In genomic region chr10:113590581-113590980, GRCh38 we compare ENCODE assay signal across 17 cellular contexts. TPM values are rescaled to one million over a fixed set of nuclear protein-coding genes. Genes with fewer than 3 reads are reported as not detected.
A peak's percentile ranks its signal among the peaks of the same experiment; 100 is the strongest.
DNase-seq lines count a peak whose midpoint lies in the region; ATAC-seq and TF ChIP-seq lines count a peak whose summit lies in the region.
"Had no signal": no experiment of that assay in that cellular context is flagged by ENCODE, and none has a peak within 500 bp of the region (broad histone marks: within the 10 kb centered on the region; RNA-seq: fewer than 3 reads in every experiment).

No MANE protein-coding gene starts in this region.

- H3K14ac ChIP-seq in H9 (ENCODE audit: insufficient read depth, low read length): peak overlapping the region; percentile 31; the same call in 1 of the 2 replicates

- H4K20me1 ChIP-seq in BLaER1 (no peaks in the 10 kb centered on the region), H9 (ENCODE audit: control insufficient read depth, insufficient read depth, insufficient read length) (no peaks in the 10 kb centered on the region)

- H3K9ac ChIP-seq in BLaER1 (no peak overlapping the region), H9 (ENCODE audit: extremely low read depth, insufficient read length, low read length) (no peak overlapping the region)

- no peak overlapping the region for H2AFZ ChIP-seq in H9 (ENCODE audit: low read length)
- H2AFZ ChIP-seq: GM23338 had no signal

- no peak for TF ChIP-seq CTCF in H9 (conservative IDR thresholded peaks at IDR 0.05)
- no peak for TF ChIP-seq CTCF in psoas muscle (IDR thresholded peaks at IDR 0.05)
- no peak for TF ChIP-seq CTCF in esophagus squamous epithelium (IDR thresholded peaks at IDR 0.05)

- no peak overlapping the region for H3K23ac ChIP-seq in H9 (ENCODE audit: insufficient read length, low read depth, low read length)

- DNase-seq in H9 (no peak), psoas muscle (peak in 1 of 2 donors; percentile 59), NCI-H748 (lab: John Stamatoyannopoulos, UW; ENCODE audit: unreplicated experiment) (no peak), esophagus squamous epithelium (lab: John Stamatoyannopoulos, UW) (no peak)
- DNase-seq: Caco-2; CD4-positive, CD25-positive, alpha-beta regulatory T cell; CD8-positive, alpha-beta T cell; DMS153; DND-41; HCEC 1CT had no signal

- H3K4me1 Mint-ChIP-seq in H9: peaks cover 3 to 9% of the 10 kb centered on the region in 2 experiments; a peak in 2 of 4 replicates
- H3K4me1 Mint-ChIP-seq: GM23338 had no signal

- H3T11ph ChIP-seq in H9 (ENCODE audit: low read length): no peak overlapping the region

- H3K4ac ChIP-seq in H9 (ENCODE audit: low read depth, low read length): no peak overlapping the region

- H3K56ac ChIP-seq in H9 (ENCODE audit: insufficient read length, low read depth, low read length): no peak overlapping the region

- H3K36me3 ChIP-seq in BLaER1 (no peaks in the 10 kb centered on the region), psoas muscle (ENCODE audit: insufficient read depth in 1 of 2, low read depth in 1 of 2) (peaks cover 0 to 91% of the 10 kb centered on the region in 2 donors), esophagus squamous epithelium (no peaks in the 10 kb centered on the region)

- no peak overlapping the region for H4K5ac ChIP-seq in H9 (ENCODE audit: insufficient read length, low read depth, low read length)

- H3K27me3 Mint-ChIP-seq in H9 (ENCODE audit: low read depth): peaks cover 34% of the 10 kb centered on the region

- no peaks in the 10 kb centered on the region for H3K27me3 ChIP-seq in BLaER1
- H3K27me3 ChIP-seq in H9 (ENCODE audit: insufficient read depth, low read length): no peaks in the 10 kb centered on the region
- H3K27me3 ChIP-seq in psoas muscle (ENCODE audit: insufficient read depth in 3 of 3, low read length in 2 of 3): no peaks in the 10 kb centered on the region
- peaks cover 0 to 8% (median 0%) of the 10 kb centered on the region in 4 donors for H3K27me3 ChIP-seq in esophagus squamous epithelium

- no peaks in the 10 kb centered on the region for H3K79me2 ChIP-seq in H9 (ENCODE audit: insufficient read depth, low read length)

- H3K9me3 ChIP-seq in BLaER1 (no peaks in the 10 kb centered on the region), H9 (ENCODE audit: control insufficient read depth, low read depth, low read length) (no peaks in the 10 kb centered on the region), psoas muscle (no peaks in the 10 kb centered on the region), esophagus squamous epithelium (no peaks in the 10 kb centered on the region)
- H3K9me3 ChIP-seq: Caco-2 had no signal

- ATAC-seq in psoas muscle (peak; percentile 4 to 55 (median 30)), GM19351 (IDR thresholded peaks at IDR 0.05; ENCODE audit: unreplicated experiment) (no peak)
- ATAC-seq: CD8-positive, alpha-beta T cell; GM23338 had no signal

- no CpG with 5 or more reads among the region's 12 CpGs for WGBS in H9 (ENCODE audit: extremely low coverage, insufficient read length, low lambda C conversion rate)
- WGBS in psoas muscle, 3 donors: 35 to 41% (median 38%) methylated on average over 12 of the region's 12 CpGs
- WGBS in esophagus squamous epithelium, 2 donors: 78 to 87% methylated on average over 4 to 12 of the region's 12 CpGs

- no peak overlapping the region for H3K18ac ChIP-seq in H9 (ENCODE audit: insufficient read length, low read depth, low read length)

- no peaks in the 10 kb centered on the region for H3K9me3 Mint-ChIP-seq in H9
- H3K9me3 Mint-ChIP-seq: CD8-positive, alpha-beta T cell; GM23338 had no signal

- no peak overlapping the region for H2BK15ac ChIP-seq in H9 (ENCODE audit: low read depth, low read length)

- H3K4me3 ChIP-seq in BLaER1 (no peak overlapping the region), psoas muscle (no peak overlapping the region), esophagus squamous epithelium (no peak overlapping the region)
- H3K4me3 ChIP-seq: GM23338 had no signal

- H3K4me2 ChIP-seq in BLaER1: 0 out of 2 replicates have a peak overlapping the region, but pooled peaks have one; percentile 12
- H3K4me2 ChIP-seq in H9 (ENCODE audit: insufficient read depth, insufficient read length, low read length): no peak overlapping the region
- H3K4me2 ChIP-seq: GM23338 had no signal

- no peaks in the 10 kb centered on the region for H3K23me2 ChIP-seq in H9 (ENCODE audit: insufficient read length, low read depth, low read length, poor library complexity, severe bottlenecking)

- H2BK20ac ChIP-seq in H9 (ENCODE audit: low read depth, low read length, poor library complexity, severe bottlenecking): no peak overlapping the region

- H4K91ac ChIP-seq in H9 (ENCODE audit: insufficient read length, low read depth, low read length): no peak overlapping the region

- no peak for TF ChIP-seq POLR2A in esophagus squamous epithelium (IDR thresholded peaks at IDR 0.05)

- H3K27ac Mint-ChIP-seq in H9: no peak overlapping the region
- H3K27ac Mint-ChIP-seq: CD4-positive, CD25-positive, alpha-beta regulatory T cell; CD8-positive, alpha-beta T cell; GM23338 had no signal

- intact Hi-C loops in psoas muscle (cut with DNase I): no loop called here
- intact Hi-C loops in esophagus squamous epithelium (cut with DNase I): no loop called here

- H3K27ac ChIP-seq in BLaER1 (no peak overlapping the region), H9 (ENCODE audit: insufficient read length, low read depth, low read length) (no peak overlapping the region), psoas muscle (peak overlapping the region; percentile 50), esophagus squamous epithelium (no peak overlapping the region)
- H3K27ac ChIP-seq: C4-2B had no signal

- no peak overlapping the region for H4K8ac ChIP-seq in H9 (replicated peaks; ENCODE audit: insufficient read length, low read depth, low read length)

- H3K4me3 Mint-ChIP-seq in H9: no peak overlapping the region
- H3K4me3 Mint-ChIP-seq: CD4-positive, CD25-positive, alpha-beta regulatory T cell; CD8-positive, alpha-beta T cell; GM23338 had no signal

- H3K4me1 ChIP-seq in BLaER1: peaks cover 6% of the 10 kb centered on the region; the same call in 1 of the 2 replicates
- H3K4me1 ChIP-seq in H9 (ENCODE audit: insufficient read depth, low read length): no peaks in the 10 kb centered on the region
- no peaks in the 10 kb centered on the region for H3K4me1 ChIP-seq in psoas muscle
- no peaks in the 10 kb centered on the region for H3K4me1 ChIP-seq in esophagus squamous epithelium

- no peaks in the 10 kb centered on the region for H3K79me1 ChIP-seq in H9 (ENCODE audit: insufficient read depth, low read depth, low read length, poor library complexity, severe bottlenecking)

- H2BK12ac ChIP-seq in H9 (ENCODE audit: insufficient read length, low read depth, low read length): no peak overlapping the region

- H2BK120ac ChIP-seq in H9 (ENCODE audit: low read depth, low read length, poor library complexity, severe bottlenecking): no peak overlapping the region

- no peak overlapping the region for H2BK5ac ChIP-seq in H9 (ENCODE audit: insufficient read length, low read length)

- H3K36me3 Mint-ChIP-seq in H9 (ENCODE audit: insufficient read depth in 1 of 3, low read depth in 3 of 3): no peaks in the 10 kb centered on the region
- H3K36me3 Mint-ChIP-seq: CD4-positive, CD25-positive, alpha-beta regulatory T cell; CD8-positive, alpha-beta T cell had no signal

- H2AK5ac ChIP-seq in H9 (ENCODE audit: insufficient read length, low read length): no peak overlapping the region

RNA-seq across cellular contexts. Expression of gene HABP2, which starts 37.7 kb away (rescaled TPM):
- total RNA-seq in H9 (2021) (not detected in 2 replicates), psoas muscle (under 1 TPM in 2 of 4 donors, not detected in 2; 0.15 to 0.16 TPM), esophagus squamous epithelium (under 1 TPM in 2 of 4 donors, not detected in 2; under 0.01 to 0.09 TPM)
- polyA plus RNA-seq in psoas muscle: under 1 TPM; 0.01 to 0.13 (median 0.03) TPM
- total RNA-seq: A172; A673; CD4-positive, CD25-positive, alpha-beta regulatory T cell; CD8-positive, alpha-beta T cell; GM23338; H4 had no signal
- polyA plus RNA-seq: CD4-positive, CD25-positive, alpha-beta regulatory T cell; GM23338 had no signal
